1 cellular context compared by ENCODE assay signal in the genomic region with DNA sequence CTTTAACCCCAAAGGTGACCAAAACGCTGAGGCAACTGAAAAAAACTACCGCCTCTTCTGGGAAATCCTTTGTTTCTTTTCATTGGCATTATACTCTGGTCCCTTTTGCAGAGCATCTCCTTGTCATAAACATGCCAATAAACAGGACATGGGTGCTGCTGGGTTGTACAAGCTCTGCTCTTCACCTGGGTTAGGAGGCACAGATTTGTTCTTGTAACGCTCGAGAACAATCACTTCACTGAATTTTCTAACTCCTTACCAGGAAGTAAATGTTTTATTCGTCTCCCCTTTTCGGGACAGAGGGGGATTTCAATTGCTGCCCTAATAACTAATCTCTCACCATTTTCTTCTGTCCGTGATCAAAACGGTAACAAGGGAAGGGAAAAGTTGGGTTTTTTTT.
TF ChIP-seq lines count a peak whose summit lies in the region.

No MANE protein-coding gene starts in this region.

TF ChIP-seq in GM23338, 12 proteins besides CTCF, POLR2A, EP300 and RAD21 (continued from another document):
- TF ChIP-seq, protein P1, sequence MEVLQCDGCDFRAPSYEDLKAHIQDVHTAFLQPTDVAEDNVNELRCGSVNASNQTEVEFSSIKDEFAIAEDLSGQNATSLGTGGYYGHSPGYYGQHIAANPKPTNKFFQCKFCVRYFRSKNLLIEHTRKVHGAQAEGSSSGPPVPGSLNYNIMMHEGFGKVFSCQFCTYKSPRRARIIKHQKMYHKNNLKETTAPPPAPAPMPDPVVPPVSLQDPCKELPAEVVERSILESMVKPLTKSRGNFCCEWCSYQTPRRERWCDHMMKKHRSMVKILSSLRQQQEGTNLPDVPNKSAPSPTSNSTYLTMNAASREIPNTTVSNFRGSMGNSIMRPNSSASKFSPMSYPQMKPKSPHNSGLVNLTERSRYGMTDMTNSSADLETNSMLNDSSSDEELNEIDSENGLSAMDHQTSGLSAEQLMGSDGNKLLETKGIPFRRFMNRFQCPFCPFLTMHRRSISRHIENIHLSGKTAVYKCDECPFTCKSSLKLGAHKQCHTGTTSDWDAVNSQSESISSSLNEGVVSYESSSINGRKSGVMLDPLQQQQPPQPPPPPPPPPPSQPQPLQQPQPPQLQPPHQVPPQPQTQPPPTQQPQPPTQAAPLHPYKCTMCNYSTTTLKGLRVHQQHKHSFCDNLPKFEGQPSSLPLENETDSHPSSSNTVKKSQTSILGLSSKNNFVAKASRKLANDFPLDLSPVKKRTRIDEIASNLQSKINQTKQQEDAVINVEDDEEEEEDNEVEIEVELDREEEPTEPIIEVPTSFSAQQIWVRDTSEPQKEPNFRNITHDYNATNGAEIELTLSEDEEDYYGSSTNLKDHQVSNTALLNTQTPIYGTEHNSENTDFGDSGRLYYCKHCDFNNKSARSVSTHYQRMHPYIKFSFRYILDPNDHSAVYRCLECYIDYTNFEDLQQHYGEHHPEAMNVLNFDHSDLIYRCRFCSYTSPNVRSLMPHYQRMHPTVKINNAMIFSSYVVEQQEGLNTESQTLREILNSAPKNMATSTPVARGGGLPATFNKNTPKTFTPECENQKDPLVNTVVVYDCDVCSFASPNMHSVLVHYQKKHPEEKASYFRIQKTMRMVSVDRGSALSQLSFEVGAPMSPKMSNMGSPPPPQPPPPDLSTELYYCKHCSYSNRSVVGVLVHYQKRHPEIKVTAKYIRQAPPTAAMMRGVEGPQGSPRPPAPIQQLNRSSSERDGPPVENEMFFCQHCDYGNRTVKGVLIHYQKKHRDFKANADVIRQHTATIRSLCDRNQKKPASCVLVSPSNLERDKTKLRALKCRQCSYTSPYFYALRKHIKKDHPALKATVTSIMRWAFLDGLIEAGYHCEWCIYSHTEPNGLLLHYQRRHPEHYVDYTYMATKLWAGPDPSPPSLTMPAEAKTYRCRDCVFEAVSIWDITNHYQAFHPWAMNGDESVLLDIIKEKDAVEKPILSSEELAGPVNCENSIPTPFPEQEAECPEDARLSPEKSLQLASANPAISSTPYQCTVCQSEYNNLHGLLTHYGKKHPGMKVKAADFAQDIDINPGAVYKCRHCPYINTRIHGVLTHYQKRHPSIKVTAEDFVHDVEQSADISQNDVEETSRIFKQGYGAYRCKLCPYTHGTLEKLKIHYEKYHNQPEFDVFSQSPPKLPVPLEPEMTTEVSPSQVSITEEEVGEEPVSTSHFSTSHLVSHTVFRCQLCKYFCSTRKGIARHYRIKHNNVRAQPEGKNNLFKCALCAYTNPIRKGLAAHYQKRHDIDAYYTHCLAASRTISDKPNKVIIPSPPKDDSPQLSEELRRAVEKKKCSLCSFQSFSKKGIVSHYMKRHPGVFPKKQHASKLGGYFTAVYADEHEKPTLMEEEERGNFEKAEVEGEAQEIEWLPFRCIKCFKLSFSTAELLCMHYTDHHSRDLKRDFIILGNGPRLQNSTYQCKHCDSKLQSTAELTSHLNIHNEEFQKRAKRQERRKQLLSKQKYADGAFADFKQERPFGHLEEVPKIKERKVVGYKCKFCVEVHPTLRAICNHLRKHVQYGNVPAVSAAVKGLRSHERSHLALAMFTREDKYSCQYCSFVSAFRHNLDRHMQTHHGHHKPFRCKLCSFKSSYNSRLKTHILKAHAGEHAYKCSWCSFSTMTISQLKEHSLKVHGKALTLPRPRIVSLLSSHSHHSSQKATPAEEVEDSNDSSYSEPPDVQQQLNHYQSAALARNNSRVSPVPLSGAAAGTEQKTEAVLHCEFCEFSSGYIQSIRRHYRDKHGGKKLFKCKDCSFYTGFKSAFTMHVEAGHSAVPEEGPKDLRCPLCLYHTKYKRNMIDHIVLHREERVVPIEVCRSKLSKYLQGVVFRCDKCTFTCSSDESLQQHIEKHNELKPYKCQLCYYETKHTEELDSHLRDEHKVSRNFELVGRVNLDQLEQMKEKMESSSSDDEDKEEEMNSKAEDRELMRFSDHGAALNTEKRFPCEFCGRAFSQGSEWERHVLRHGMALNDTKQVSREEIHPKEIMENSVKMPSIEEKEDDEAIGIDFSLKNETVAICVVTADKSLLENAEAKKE (CRISPR knock-in tag; IDR thresholded peaks at IDR 0.05): no peak
